ENCODE assay signal across 1 cellular context in the genomic region with DNA sequence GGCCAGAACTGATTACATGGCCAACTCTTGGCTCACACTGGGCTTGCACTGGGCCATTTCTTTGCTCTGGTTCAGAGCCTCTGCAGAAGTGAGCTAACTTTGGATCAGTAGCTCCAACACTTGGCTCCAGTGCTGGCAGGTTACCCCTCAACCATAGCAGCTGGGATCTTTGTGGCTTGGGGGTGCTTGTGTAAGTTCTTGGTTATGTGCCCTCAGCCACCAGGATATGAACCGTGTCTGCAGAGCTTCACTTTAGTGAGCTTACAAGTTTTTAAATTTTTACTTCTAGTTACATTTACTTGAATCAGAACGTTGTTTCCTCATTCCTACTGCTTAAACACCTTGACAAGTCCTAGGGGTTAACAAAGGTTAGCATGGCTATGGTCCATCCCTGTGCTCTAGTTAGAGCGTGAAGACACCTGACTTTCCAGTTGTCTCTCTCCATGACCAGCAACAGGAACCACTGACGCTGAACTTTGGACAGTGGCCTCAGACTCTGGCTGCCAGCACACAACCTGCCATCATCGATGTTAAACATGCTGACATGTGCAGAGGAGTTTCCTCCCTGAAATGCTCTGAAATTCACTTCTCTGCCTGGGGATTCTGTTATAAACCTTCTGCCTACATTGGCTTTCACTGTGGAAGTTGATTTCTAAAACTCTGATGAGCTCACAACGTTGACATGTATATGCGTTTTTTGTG.
TF ChIP-seq lines count a peak whose summit lies in the region.

No MANE protein-coding gene starts in this region.

TF ChIP-seq in HEK293, 187 proteins besides CTCF, POLR2A, EP300 and RAD21 (continued from another document):
- TF ChIP-seq, protein P1, sequence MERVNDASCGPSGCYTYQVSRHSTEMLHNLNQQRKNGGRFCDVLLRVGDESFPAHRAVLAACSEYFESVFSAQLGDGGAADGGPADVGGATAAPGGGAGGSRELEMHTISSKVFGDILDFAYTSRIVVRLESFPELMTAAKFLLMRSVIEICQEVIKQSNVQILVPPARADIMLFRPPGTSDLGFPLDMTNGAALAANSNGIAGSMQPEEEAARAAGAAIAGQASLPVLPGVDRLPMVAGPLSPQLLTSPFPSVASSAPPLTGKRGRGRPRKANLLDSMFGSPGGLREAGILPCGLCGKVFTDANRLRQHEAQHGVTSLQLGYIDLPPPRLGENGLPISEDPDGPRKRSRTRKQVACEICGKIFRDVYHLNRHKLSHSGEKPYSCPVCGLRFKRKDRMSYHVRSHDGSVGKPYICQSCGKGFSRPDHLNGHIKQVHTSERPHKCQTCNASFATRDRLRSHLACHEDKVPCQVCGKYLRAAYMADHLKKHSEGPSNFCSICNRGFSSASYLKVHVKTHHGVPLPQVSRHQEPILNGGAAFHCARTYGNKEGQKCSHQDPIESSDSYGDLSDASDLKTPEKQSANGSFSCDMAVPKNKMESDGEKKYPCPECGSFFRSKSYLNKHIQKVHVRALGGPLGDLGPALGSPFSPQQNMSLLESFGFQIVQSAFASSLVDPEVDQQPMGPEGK (tag by site-specific recombination; IDR thresholded peaks at IDR 0.05): no peak
- TF ChIP-seq MEIS1 (CRISPR knock-in tag; IDR thresholded peaks at IDR 0.05; ENCODE audit: borderline replicate concordance) (no peak), TRIM28 (IDR thresholded peaks at IDR 0.05; ENCODE audit: borderline replicate concordance, low read length) (no peak), ZNF624 (tag by site-specific recombination; IDR thresholded peaks at IDR 0.05) (no peak), ZNF366 (tag by site-specific recombination; conservative IDR thresholded peaks at IDR 0.05) (no peak)
- TF ChIP-seq, protein P2, sequence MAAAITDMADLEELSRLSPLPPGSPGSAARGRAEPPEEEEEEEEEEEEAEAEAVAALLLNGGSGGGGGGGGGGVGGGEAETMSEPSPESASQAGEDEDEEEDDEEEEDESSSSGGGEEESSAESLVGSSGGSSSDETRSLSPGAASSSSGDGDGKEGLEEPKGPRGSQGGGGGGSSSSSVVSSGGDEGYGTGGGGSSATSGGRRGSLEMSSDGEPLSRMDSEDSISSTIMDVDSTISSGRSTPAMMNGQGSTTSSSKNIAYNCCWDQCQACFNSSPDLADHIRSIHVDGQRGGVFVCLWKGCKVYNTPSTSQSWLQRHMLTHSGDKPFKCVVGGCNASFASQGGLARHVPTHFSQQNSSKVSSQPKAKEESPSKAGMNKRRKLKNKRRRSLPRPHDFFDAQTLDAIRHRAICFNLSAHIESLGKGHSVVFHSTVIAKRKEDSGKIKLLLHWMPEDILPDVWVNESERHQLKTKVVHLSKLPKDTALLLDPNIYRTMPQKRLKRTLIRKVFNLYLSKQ (tag by site-specific recombination; IDR thresholded peaks at IDR 0.05; ENCODE audit: borderline replicate concordance): no peak
- TF ChIP-seq, protein P3, sequence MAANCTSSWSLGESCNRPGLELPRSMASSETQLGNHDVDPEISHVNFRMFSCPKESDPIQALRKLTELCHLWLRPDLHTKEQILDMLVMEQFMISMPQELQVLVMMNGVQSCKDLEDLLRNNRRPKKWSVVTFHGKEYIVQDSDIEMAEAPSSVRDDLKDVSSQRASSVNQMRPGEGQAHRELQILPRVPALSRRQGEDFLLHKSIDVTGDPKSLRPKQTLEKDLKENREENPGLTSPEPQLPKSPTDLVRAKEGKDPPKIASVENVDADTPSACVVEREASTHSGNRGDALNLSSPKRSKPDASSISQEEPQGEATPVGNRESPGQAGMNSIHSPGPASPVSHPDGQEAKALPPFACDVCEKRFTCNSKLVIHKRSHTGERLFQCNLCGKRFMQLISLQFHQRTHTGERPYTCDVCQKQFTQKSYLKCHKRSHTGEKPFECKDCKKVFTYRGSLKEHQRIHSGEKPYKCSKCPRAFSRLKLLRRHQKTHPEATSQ (tag by site-specific recombination; IDR thresholded peaks at IDR 0.05): no peak
